11 cellular contexts compared by ENCODE assay signal in genomic region chr3:39409514-39410136, GRCh38. TPM values are rescaled to one million over a fixed set of nuclear protein-coding genes. Genes with fewer than 3 reads are reported as not detected.
DNase-seq lines count a peak whose midpoint lies in the region; ATAC-seq and TF ChIP-seq lines count a peak whose summit lies in the region.
"Had no signal": no experiment of that assay in that cellular context is flagged by ENCODE, and none has a peak within 500 bp of the region (broad histone marks: within the 10 kb centered on the region; RNA-seq: fewer than 3 reads in every experiment).

No MANE protein-coding gene starts in this region.

- H2AFZ ChIP-seq in OCI-LY1 (ENCODE audit: low read length), result no peak overlapping the region
- no peak overlapping the region for H2AFZ ChIP-seq in mammary epithelial cell (ENCODE audit: low read depth, low read length)

- H3K9ac ChIP-seq in OCI-LY1 (ENCODE audit: low read length) (peak overlapping the region; percentile 16; the same call in 1 of the 2 replicates), mammary epithelial cell (ENCODE audit: insufficient read depth, low read length) (peak overlapping the region; percentile 36)

- CTCF ChIA-PET in mammary epithelial cell (lab: Charles Lee; ENCODE audit: low non-redundant PET), result no interaction called here

- H3K4me1 ChIP-seq in OCI-LY1 (ENCODE audit: insufficient read depth, low read length, severe bottlenecking) (peaks cover 41% of the 10 kb centered on the region), mammary epithelial cell (ENCODE audit: insufficient read depth, low read length) (peaks cover 19% of the 10 kb centered on the region), psoas muscle (peaks cover 12% of the 10 kb centered on the region), adrenal gland (replicated peaks in 1 of 2) (peaks cover 6 to 18% of the 10 kb centered on the region in 2 donors)

- H4K20me1 ChIP-seq in OCI-LY1 (ENCODE audit: insufficient read depth, low read length) (0 out of 2 replicates have a peak, but pooled peaks cover 3% of the 10 kb centered on the region), mammary epithelial cell (ENCODE audit: insufficient read depth, low read length) (peaks cover 6% of the 10 kb centered on the region)

- intact Hi-C loops in activated CD4-positive, alpha-beta T cell treated with anti-CD3 and anti-CD28 coated beads, Interleukin-2, amount 10 ng/mL, durations not matched to agents 24 days and 14 days (cut with micrococcal nuclease), result loop anchor here (5.0 to 10.0 kb wide), 3 partner anchors 895 to 1245 kb away; partner anchors contain the start of genes EIF1B, OXSR1 and RPL14
- intact Hi-C loops in mammary epithelial cell (cut with micrococcal nuclease) (no loop called here), psoas muscle (cut with DNase I) (loop anchor here in 1 of 2 donors (10.0 kb wide), 1 partner anchor 895 kb away; the partner anchor contains the start of gene EIF1B), adrenal gland (cut with DNase I) (no loop called here)

- H3K9me3 ChIP-seq in OCI-LY1 (ENCODE audit: low read length) (no peaks in the 10 kb centered on the region), mammary epithelial cell (replicated peaks; ENCODE audit: insufficient read depth, low read length) (no peaks in the 10 kb centered on the region), psoas muscle (no peaks in the 10 kb centered on the region), adrenal gland (replicated peaks in 1 of 3) (no peaks in the 10 kb centered on the region)
- H3K9me3 ChIP-seq: sigmoid colon had no signal

- H3K4me1 Mint-ChIP-seq in activated CD4-positive, alpha-beta T cell treated with anti-CD3 and anti-CD28 coated beads, Interleukin-2, amount 10 ng/mL, durations not matched to agents 24 days and 14 days, result peaks cover 43% of the 10 kb centered on the region

- peak overlapping the region; percentile 21 for H3K4me3 ChIP-seq in OCI-LY1 (ENCODE audit: low read depth, low read length, poor library complexity, severe bottlenecking)
- H3K4me3 ChIP-seq in mammary epithelial cell (replicated peaks in 1 of 3; ENCODE audit: insufficient read depth in 1 of 3, low read depth in 2 of 3, low read length in 3 of 3), result peak overlapping the region in 1 of 3 experiments; percentile 4
- peak overlapping the region; percentile 6 for H3K4me3 ChIP-seq in psoas muscle
- H3K4me3 ChIP-seq in adrenal gland, result no peak overlapping the region
- H3K4me3 ChIP-seq: sigmoid colon had no signal

- no peak for TF ChIP-seq CTCF in OCI-LY1 (IDR thresholded peaks at IDR 0.05; ENCODE audit: low read length)
- TF ChIP-seq CTCF in mammary epithelial cell (conservative IDR thresholded peaks at IDR 0.05 in 1 of 2, IDR thresholded peaks at IDR 0.05 in 1 of 2; ENCODE audit: extremely low read depth in 1 of 2, insufficient read depth in 1 of 2, low read depth in 1 of 2, low read length in 2 of 2), result no peak
- TF ChIP-seq CTCF in psoas muscle (IDR thresholded peaks at IDR 0.05), result no peak
- no peak for TF ChIP-seq CTCF in adrenal gland (IDR thresholded peaks at IDR 0.05)

- H3K27ac ChIP-seq in OCI-LY1 (ENCODE audit: low read depth, low read length, poor library complexity, severe bottlenecking) (no peak overlapping the region), mammary epithelial cell (ENCODE audit: insufficient read depth, low read depth, low read length) (no peak overlapping the region), psoas muscle (no peak overlapping the region), adrenal gland (no peak overlapping the region)
- H3K27ac ChIP-seq: sigmoid colon had no signal

- H3K36me3 Mint-ChIP-seq in activated CD4-positive, alpha-beta T cell treated with anti-CD3 and anti-CD28 coated beads, Interleukin-2, amount 10 ng/mL, durations not matched to agents 24 days and 14 days (ENCODE audit: low read depth), result peaks cover 77% of the 10 kb centered on the region

- H3K9me3 Mint-ChIP-seq in activated CD4-positive, alpha-beta T cell treated with anti-CD3 and anti-CD28 coated beads, Interleukin-2, amount 10 ng/mL, durations not matched to agents 24 days and 14 days, result no peaks in the 10 kb centered on the region

- H3K79me2 ChIP-seq in OCI-LY1 (ENCODE audit: insufficient read depth, low read length) (peaks cover 17% of the 10 kb centered on the region), mammary epithelial cell (ENCODE audit: insufficient read depth, low read length) (peaks cover 60% of the 10 kb centered on the region)

- H3K4me2 ChIP-seq in OCI-LY1 (ENCODE audit: low read length) (peak overlapping the region; percentile 26), mammary epithelial cell (ENCODE audit: insufficient read depth, low read depth, low read length) (peak overlapping the region; percentile 44)

- H3F3A ChIP-seq in OCI-LY1 (ENCODE audit: insufficient read depth, low read length), result peaks cover 4% of the 10 kb centered on the region; the same call in 1 of the 2 replicates

- in situ Hi-C loops in mammary epithelial cell (cut with MboI; ENCODE audit: low sequenced_read_pairs in 2 of 2), result no loop called here

- peak overlapping the region; percentile 75 for H3K27ac Mint-ChIP-seq in activated CD4-positive, alpha-beta T cell treated with anti-CD3 and anti-CD28 coated beads, Interleukin-2, amount 10 ng/mL, durations not matched to agents 24 days and 14 days

- H3K27me3 ChIP-seq in OCI-LY1 (ENCODE audit: insufficient read depth, low read length), result no peaks in the 10 kb centered on the region
- no peaks in the 10 kb centered on the region for H3K27me3 ChIP-seq in mammary epithelial cell (ENCODE audit: insufficient read depth, low read length)
- no peaks in the 10 kb centered on the region for H3K27me3 ChIP-seq in psoas muscle (ENCODE audit: insufficient read depth in 3 of 3, low read length in 2 of 3)
- no peaks in the 10 kb centered on the region for H3K27me3 ChIP-seq in adrenal gland
- H3K27me3 ChIP-seq: sigmoid colon had no signal

- ATAC-seq in psoas muscle (no peak), esophagus mucosa (no peak), HG03135 (IDR thresholded peaks at IDR 0.05; ENCODE audit: unreplicated experiment) (no peak)

- H3K4me3 Mint-ChIP-seq in activated CD4-positive, alpha-beta T cell treated with anti-CD3 and anti-CD28 coated beads, Interleukin-2, amount 10 ng/mL, durations not matched to agents 24 days and 14 days, result peak overlapping the region; percentile 92

- peaks cover 2% of the 10 kb centered on the region for H3K27me3 Mint-ChIP-seq in activated CD4-positive, alpha-beta T cell treated with anti-CD3 and anti-CD28 coated beads, Interleukin-2, amount 10 ng/mL, durations not matched to agents 24 days and 14 days

- WGBS in mammary epithelial cell (ENCODE audit: low coverage, missing lambda C conversion rate), result 91% methylated on average over 7 of the region's 7 CpGs
- 68 to 83% (median 78%) methylated on average over 7 of the region's 7 CpGs for WGBS in psoas muscle, 3 donors
- 68 to 86% (median 77%) methylated on average over 7 of the region's 7 CpGs for WGBS in adrenal gland, 4 donors

- no peaks in the 10 kb centered on the region for H3K9me2 ChIP-seq in OCI-LY1 (ENCODE audit: low read depth, low read length)

- TF ChIP-seq POLR2A in adrenal gland (IDR thresholded peaks at IDR 0.05), result no peak

- BruUV-seq in mammary epithelial cell (replicated peaks; lab: Mats Ljungman, UMichigan), result no TSS peak

- no peak for DNase-seq in activated CD4-positive, alpha-beta T cell treated with anti-CD3 and anti-CD28 coated beads, Interleukin-2, amount 10 ng/mL, durations not matched to agents 24 days and 14 days
- DNase-seq in activated CD4-positive, alpha-beta T cell treated with anti-CD3 and anti-CD28 coated beads for 1 hour, result no peak
- no peak for DNase-seq in mammary epithelial cell
- DNase-seq in psoas muscle, result no peak
- DNase-seq in adrenal gland, result no peak
- DNase-seq: sigmoid colon had no signal

- peaks cover 76% of the 10 kb centered on the region for H3K36me3 ChIP-seq in OCI-LY1 (ENCODE audit: insufficient read depth, low read length)
- peaks cover 50% of the 10 kb centered on the region for H3K36me3 ChIP-seq in mammary epithelial cell (ENCODE audit: insufficient read depth, low read length)
- H3K36me3 ChIP-seq in psoas muscle (ENCODE audit: insufficient read depth in 1 of 2, low read depth in 1 of 2), result peaks cover 19 to 72% of the 10 kb centered on the region in 2 donors
- H3K36me3 ChIP-seq in adrenal gland (replicated peaks in 1 of 2), result peaks cover 0 to 48% of the 10 kb centered on the region in 2 donors

- dilution Hi-C loops in mammary epithelial cell (cut with HindIII; ENCODE audit: low sequenced_read_pairs), result no loop called here

RNA-seq across cellular contexts. Expression of gene RPSA, which starts 3.1 kb away (rescaled TPM):
- 1,932 and 1,935 TPM in 2 replicates for total RNA-seq in activated CD4-positive, alpha-beta T cell treated with anti-CD3 and anti-CD28 coated beads, Interleukin-2, amount 10 ng/mL, durations not matched to agents 24 days and 14 days
- total RNA-seq in mammary epithelial cell, result 1,000 to 10,000 TPM in 1 of 2 donors, 100 to 1,000 TPM in 1; 874 to 1,396 TPM
- polyA plus RNA-seq in mammary epithelial cell, result 2,903 TPM
- 1,449 TPM for polyA minus RNA-seq in mammary epithelial cell
- total RNA-seq in psoas muscle, result 100 to 1,000 TPM; 285 to 738 (median 504) TPM
- polyA plus RNA-seq in psoas muscle, result 1,000 to 10,000 TPM in 1 of 3 donors, 100 to 1,000 TPM in 2; 824 to 1,445 (median 961) TPM
- total RNA-seq in esophagus mucosa, result 1,385 TPM
- total RNA-seq in adrenal gland, result 100 to 1,000 TPM; 525 to 928 (median 720) TPM
- polyA plus RNA-seq in adrenal gland, result 1,000 to 10,000 TPM; 1,002 to 1,751 (median 1,313) TPM

RNA-seq across cellular contexts. Expression of gene SLC25A38, which starts 26.5 kb away (rescaled TPM):
- 37.8 and 38.2 TPM in 2 replicates for total RNA-seq in activated CD4-positive, alpha-beta T cell treated with anti-CD3 and anti-CD28 coated beads, Interleukin-2, amount 10 ng/mL, durations not matched to agents 24 days and 14 days
- 10 to 100 TPM; 27.5 to 34.9 TPM for total RNA-seq in mammary epithelial cell
- polyA plus RNA-seq in mammary epithelial cell, result 29.3 TPM
- 39.6 TPM for polyA minus RNA-seq in mammary epithelial cell
- total RNA-seq in psoas muscle, result 10 to 100 TPM; 24.9 to 34.8 (median 30.4) TPM
- polyA plus RNA-seq in psoas muscle, result 10 to 100 TPM; 29.1 to 86.5 (median 31.1) TPM
- 8.6 TPM for total RNA-seq in esophagus mucosa
- total RNA-seq in adrenal gland, result 10 to 100 TPM; 34.2 to 67.2 (median 48.1) TPM
- 10 to 100 TPM; 38.3 to 70.6 (median 45.9) TPM for polyA plus RNA-seq in adrenal gland

RNA-seq across cellular contexts. Expression of gene MOBP, which starts 57.9 kb away (rescaled TPM):
- not detected in 2 replicates for total RNA-seq in activated CD4-positive, alpha-beta T cell treated with anti-CD3 and anti-CD28 coated beads, Interleukin-2, amount 10 ng/mL, durations not matched to agents 24 days and 14 days
- total RNA-seq in mammary epithelial cell (not detected), psoas muscle (not detected), esophagus mucosa (not detected), adrenal gland (under 1 TPM in 1 of 8 donors, not detected in 7; 0.08 TPM)
- polyA plus RNA-seq in mammary epithelial cell (not detected), psoas muscle (under 1 TPM in 2 of 3 donors, not detected in 1; 0.01 to 0.09 TPM), adrenal gland (under 1 TPM; 0.07 to 0.56 (median 0.13) TPM)
- polyA minus RNA-seq in mammary epithelial cell, result not detected
- total RNA-seq: HT1080, mesenteric fat pad, sigmoid colon had no signal

Comparison
In these comparisons a context has a peak if more than half of its experiments do, and no peak if none do; other contexts are left out.
1. H3K4me3 ChIP-seq: peak in OCI-LY1 (single experiment) and psoas muscle (single experiment); none in adrenal gland (0 of 4).